ENCODE assay signal across 19 cellular contexts in the genomic region with DNA sequence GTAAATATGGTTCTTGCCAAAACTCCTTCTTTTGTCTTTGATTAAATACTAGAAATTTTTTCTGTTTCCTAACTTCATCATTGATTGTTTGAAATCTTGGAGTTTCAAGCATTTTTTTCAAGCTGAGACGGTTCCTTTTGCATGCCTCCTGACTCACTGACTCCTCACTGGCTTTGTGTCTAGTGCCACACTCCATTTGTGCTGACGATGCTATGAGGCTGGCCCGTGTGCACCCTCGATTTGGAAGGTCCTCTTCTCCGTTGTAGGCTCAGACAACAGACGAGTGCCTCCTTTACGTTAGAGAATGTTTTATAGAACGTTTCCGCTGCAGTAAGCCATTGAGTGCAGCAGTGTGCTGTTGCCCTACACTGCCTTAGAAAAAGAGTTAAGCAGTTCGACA. TPM values are rescaled to one million over a fixed set of nuclear protein-coding genes. Genes with fewer than 3 reads are reported as not detected.
DNase-seq lines count a peak whose midpoint lies in the region; ATAC-seq and TF ChIP-seq lines count a peak whose summit lies in the region.
"Had no signal": no experiment of that assay in that cellular context is flagged by ENCODE, and none has a peak within 500 bp of the region (broad histone marks: within the 10 kb centered on the region; RNA-seq: fewer than 3 reads in every experiment).

No MANE protein-coding gene starts in this region.

- H3K4me1 ChIP-seq in OCI-LY7 (ENCODE audit: insufficient read depth, low read length, poor library complexity, severe bottlenecking) = peaks cover 49% of the 10 kb centered on the region
- H3K4me1 ChIP-seq: breast epithelium had no signal

- H3K4me2 ChIP-seq in OCI-LY7 (ENCODE audit: low read length) = peak overlapping the region; percentile 77

- intact Hi-C loops in activated CD8-positive, alpha-beta T cell treated with anti-CD3 and anti-CD28 coated beads for 36 hours (cut with micrococcal nuclease) = no loop called here
- intact Hi-C loops in OCI-LY7 (cut with micrococcal nuclease; ENCODE audit: unreplicated experiment) = no loop called here

- no peak for ATAC-seq in activated CD8-positive, alpha-beta T cell treated with anti-CD3 and anti-CD28 coated beads, Interleukin-2, amount 10 ng/mL, durations not matched to agents 7 days and 5 days
- ATAC-seq in activated CD8-positive, alpha-beta T cell treated with anti-CD3 and anti-CD28 coated beads for 36 hours = no peak
- no peak for ATAC-seq in effector memory CD8-positive, alpha-beta T cell (replicated peaks)
- ATAC-seq in stimulated activated effector memory CD8-positive, alpha-beta T cell treated with anti-CD3 and anti-CD28 coated beads, Interleukin-12 subunit alpha, Interleukin-12 subunit beta, amount 100 ng/mL, for 72 hours = no peak
- no peak for ATAC-seq in stimulated activated naive CD8-positive, alpha-beta T cell treated with anti-CD3 and anti-CD28 coated beads, Interleukin-15, Interleukin-2, amounts not matched to agents 100 U/mL and 50 U/mL, for 24 hours
- ATAC-seq in HG02840 (IDR thresholded peaks at IDR 0.05; ENCODE audit: low FRiP score, unreplicated experiment) = no peak
- ATAC-seq: activated naive CD8-positive, alpha-beta T cell treated with anti-CD3 and anti-CD28 coated beads, Interleukin-2, amount 50 U/mL, for 24 hours had no signal

- POLR2A ChIA-PET in activated CD8-positive, alpha-beta T cell treated with anti-CD3 and anti-CD28 coated beads, Interleukin-2, amount 10 ng/mL, durations not matched to agents 7 days and 5 days (lab: Charles Lee) = interaction anchor here (8.0 kb wide), 1 partner anchor 12 kb away, joined by 101 read pairs; the partner anchor contains the start of gene CSGALNACT2
- POLR2A ChIA-PET in activated CD8-positive, alpha-beta T cell treated with anti-CD3 and anti-CD28 coated beads for 36 hours (lab: Charles Lee) = interaction anchor here (5.5 kb wide), 1 partner anchor 13 kb away, joined by 34 read pairs; the partner anchor contains the start of gene CSGALNACT2
- POLR2A ChIA-PET in OCI-LY7 (lab: Charles Lee) = no interaction called here

- no peaks in the 10 kb centered on the region for H3K9me2 ChIP-seq in OCI-LY7 (ENCODE audit: insufficient read depth, low read length)

- H2AFZ ChIP-seq in OCI-LY7 (ENCODE audit: low read length) = peak overlapping the region; percentile 54

- no peaks in the 10 kb centered on the region for H3K27me3 Mint-ChIP-seq in activated CD8-positive, alpha-beta T cell treated with anti-CD3 and anti-CD28 coated beads, Interleukin-2, amount 10 ng/mL, durations not matched to agents 7 days and 5 days (ENCODE audit: low read depth)
- no peaks in the 10 kb centered on the region for H3K27me3 Mint-ChIP-seq in activated CD8-positive, alpha-beta T cell treated with anti-CD3 and anti-CD28 coated beads for 36 hours
- no peaks in the 10 kb centered on the region for H3K27me3 Mint-ChIP-seq in effector memory CD8-positive, alpha-beta T cell
- H3K27me3 Mint-ChIP-seq: activated naive CD8-positive, alpha-beta T cell treated with anti-CD3 and anti-CD28 coated beads, Interleukin-2, amount 50 U/mL, for 24 hours; naive thymus-derived CD4-positive, alpha-beta T cell had no signal

- peaks cover 56% of the 10 kb centered on the region for H3K4me1 Mint-ChIP-seq in activated CD8-positive, alpha-beta T cell treated with anti-CD3 and anti-CD28 coated beads, Interleukin-2, amount 10 ng/mL, durations not matched to agents 7 days and 5 days (ENCODE audit: low read depth)
- H3K4me1 Mint-ChIP-seq in activated CD8-positive, alpha-beta T cell treated with anti-CD3 and anti-CD28 coated beads for 36 hours (ENCODE audit: low read depth) = peaks cover 27% of the 10 kb centered on the region
- peaks cover 19 to 23% of the 10 kb centered on the region in 2 donors for H3K4me1 Mint-ChIP-seq in effector memory CD8-positive, alpha-beta T cell (ENCODE audit: low read depth in 2 of 2)
- peaks cover 33% of the 10 kb centered on the region for H3K4me1 Mint-ChIP-seq in stimulated activated effector memory CD8-positive, alpha-beta T cell treated with anti-CD3 and anti-CD28 coated beads, Interleukin-12 subunit alpha, Interleukin-12 subunit beta, amount 100 ng/mL, for 72 hours

- no peak overlapping the region for H3K4me3 Mint-ChIP-seq in activated CD8-positive, alpha-beta T cell treated with anti-CD3 and anti-CD28 coated beads, Interleukin-2, amount 10 ng/mL, durations not matched to agents 7 days and 5 days
- H3K4me3 Mint-ChIP-seq in activated CD8-positive, alpha-beta T cell treated with anti-CD3 and anti-CD28 coated beads for 36 hours = no peak overlapping the region
- peak overlapping the region in 1 of 2 donors; percentile 53 for H3K4me3 Mint-ChIP-seq in effector memory CD8-positive, alpha-beta T cell
- peak overlapping the region; percentile 28 for H3K4me3 Mint-ChIP-seq in stimulated activated effector memory CD8-positive, alpha-beta T cell treated with anti-CD3 and anti-CD28 coated beads, Interleukin-12 subunit alpha, Interleukin-12 subunit beta, amount 100 ng/mL, for 72 hours
- H3K4me3 Mint-ChIP-seq: activated naive CD8-positive, alpha-beta T cell treated with anti-CD3 and anti-CD28 coated beads, Interleukin-2, amount 50 U/mL, for 24 hours had no signal

- no TSS peak for BruUV-seq in OCI-LY7 (replicated peaks; lab: Mats Ljungman, UMichigan)

- no peak for TF ChIP-seq CTCF in activated CD8-positive, alpha-beta T cell treated with anti-CD3 and anti-CD28 coated beads for 36 hours (IDR thresholded peaks at IDR 0.05)
- TF ChIP-seq CTCF in OCI-LY7 (conservative IDR thresholded peaks at IDR 0.05; ENCODE audit: low read length) = no peak

- no peaks in the 10 kb centered on the region for H3K9me3 ChIP-seq in OCI-LY7 (ENCODE audit: low read length)
- H3K9me3 ChIP-seq: breast epithelium had no signal

- H4K20me1 ChIP-seq in OCI-LY7 (ENCODE audit: insufficient read depth, low read length) = no peaks in the 10 kb centered on the region

- H3K4me3 ChIP-seq in OCI-LY7 (ENCODE audit: low read depth, low read length, poor library complexity, severe bottlenecking) = peak overlapping the region; percentile 49
- H3K4me3 ChIP-seq: breast epithelium, SK-N-MC had no signal

- H3K36me3 ChIP-seq in OCI-LY7 (ENCODE audit: insufficient read depth, low read length) = no peaks in the 10 kb centered on the region
- H3K36me3 ChIP-seq: breast epithelium had no signal

- peak overlapping the region; percentile 62 for H3K27ac ChIP-seq in OCI-LY7 (ENCODE audit: low read depth, low read length, poor library complexity, severe bottlenecking)
- H3K27ac ChIP-seq: breast epithelium, SK-N-MC had no signal

- peak overlapping the region; percentile 40 for H3K27ac Mint-ChIP-seq in activated CD8-positive, alpha-beta T cell treated with anti-CD3 and anti-CD28 coated beads, Interleukin-2, amount 10 ng/mL, durations not matched to agents 7 days and 5 days
- H3K27ac Mint-ChIP-seq in activated CD8-positive, alpha-beta T cell treated with anti-CD3 and anti-CD28 coated beads for 36 hours = no peak overlapping the region
- H3K27ac Mint-ChIP-seq in effector memory CD8-positive, alpha-beta T cell = peak overlapping the region; percentile 29 to 89
- H3K27ac Mint-ChIP-seq in stimulated activated effector memory CD8-positive, alpha-beta T cell treated with anti-CD3 and anti-CD28 coated beads, Interleukin-12 subunit alpha, Interleukin-12 subunit beta, amount 100 ng/mL, for 72 hours = peak overlapping the region; percentile 96
- H3K27ac Mint-ChIP-seq: activated naive CD8-positive, alpha-beta T cell treated with anti-CD3 and anti-CD28 coated beads, Interleukin-2, amount 50 U/mL, for 24 hours; progenitor cell of endocrine pancreas had no signal

- CTCF ChIA-PET in activated CD8-positive, alpha-beta T cell treated with anti-CD3 and anti-CD28 coated beads, Interleukin-2, amount 10 ng/mL, durations not matched to agents 7 days and 5 days (lab: Charles Lee) = interaction anchor here (1.2 kb wide), 1 partner anchor 78 kb away, joined by 4 read pairs; no protein-coding TSS in a partner anchor
- CTCF ChIA-PET in activated CD8-positive, alpha-beta T cell treated with anti-CD3 and anti-CD28 coated beads for 36 hours (lab: Charles Lee) = no interaction called here
- CTCF ChIA-PET in OCI-LY7 (lab: Charles Lee; ENCODE audit: unreplicated experiment) = no interaction called here

- H3K79me2 ChIP-seq in OCI-LY7 (ENCODE audit: insufficient read depth, low read depth, low read length) = no peaks in the 10 kb centered on the region

- no peaks in the 10 kb centered on the region for H3K36me3 Mint-ChIP-seq in activated CD8-positive, alpha-beta T cell treated with anti-CD3 and anti-CD28 coated beads, Interleukin-2, amount 10 ng/mL, durations not matched to agents 7 days and 5 days (ENCODE audit: low read depth)
- H3K36me3 Mint-ChIP-seq in activated CD8-positive, alpha-beta T cell treated with anti-CD3 and anti-CD28 coated beads for 36 hours (ENCODE audit: low read depth) = no peaks in the 10 kb centered on the region
- no peaks in the 10 kb centered on the region for H3K36me3 Mint-ChIP-seq in effector memory CD8-positive, alpha-beta T cell (ENCODE audit: insufficient read depth)
- no peaks in the 10 kb centered on the region for H3K36me3 Mint-ChIP-seq in stimulated activated effector memory CD8-positive, alpha-beta T cell treated with anti-CD3 and anti-CD28 coated beads, Interleukin-12 subunit alpha, Interleukin-12 subunit beta, amount 100 ng/mL, for 72 hours
- H3K36me3 Mint-ChIP-seq: naive thymus-derived CD4-positive, alpha-beta T cell had no signal

- DNase-seq in activated CD8-positive, alpha-beta T cell treated with anti-CD3 and anti-CD28 coated beads, Interleukin-2, amount 10 ng/mL, durations not matched to agents 7 days and 5 days = no peak
- DNase-seq in activated CD8-positive, alpha-beta T cell treated with anti-CD3 and anti-CD28 coated beads for 36 hours = no peak
- DNase-seq in OCI-LY7 (ENCODE audit: low spot score) = no peak
- no peak for DNase-seq in effector memory CD8-positive, alpha-beta T cell
- no peak for DNase-seq in stimulated activated effector memory CD8-positive, alpha-beta T cell treated with anti-CD3 and anti-CD28 coated beads, Interleukin-12 subunit alpha, Interleukin-12 subunit beta, amount 100 ng/mL, for 72 hours (ENCODE audit: low spot score in 2 of 2)
- no peak for DNase-seq in stimulated activated naive CD8-positive, alpha-beta T cell treated with anti-CD3 and anti-CD28 coated beads, Interleukin-15, Interleukin-2, amounts not matched to agents 100 U/mL and 50 U/mL, for 24 hours
- no peak for DNase-seq in DMS53 (lab: John Stamatoyannopoulos, UW)
- DNase-seq: activated CD4-positive, alpha-beta T cell treated with anti-CD3 and anti-CD28 coated beads for 4 hours; activated naive CD8-positive, alpha-beta T cell treated with anti-CD3 and anti-CD28 coated beads, Interleukin-2, amount 50 U/mL, for 24 hours; foreskin fibroblast; kidney glomerular epithelial cell; mesenchymal stem cell; NCI-H2029; NCI-H446 had no signal

- no peaks in the 10 kb centered on the region for H3K9me3 Mint-ChIP-seq in activated CD8-positive, alpha-beta T cell treated with anti-CD3 and anti-CD28 coated beads, Interleukin-2, amount 10 ng/mL, durations not matched to agents 7 days and 5 days (ENCODE audit: insufficient read depth)
- no peaks in the 10 kb centered on the region for H3K9me3 Mint-ChIP-seq in activated CD8-positive, alpha-beta T cell treated with anti-CD3 and anti-CD28 coated beads for 36 hours
- no peaks in the 10 kb centered on the region for H3K9me3 Mint-ChIP-seq in effector memory CD8-positive, alpha-beta T cell
- no peaks in the 10 kb centered on the region for H3K9me3 Mint-ChIP-seq in stimulated activated effector memory CD8-positive, alpha-beta T cell treated with anti-CD3 and anti-CD28 coated beads, Interleukin-12 subunit alpha, Interleukin-12 subunit beta, amount 100 ng/mL, for 72 hours
- H3K9me3 Mint-ChIP-seq: activated naive CD8-positive, alpha-beta T cell treated with anti-CD3 and anti-CD28 coated beads, Interleukin-2, amount 50 U/mL, for 24 hours; naive thymus-derived CD4-positive, alpha-beta T cell had no signal

RNA-seq across cellular contexts. Expression of gene CSGALNACT2, which starts 10.8 kb away (rescaled TPM):
- total RNA-seq in activated CD8-positive, alpha-beta T cell treated with anti-CD3 and anti-CD28 coated beads, Interleukin-2, amount 10 ng/mL, durations not matched to agents 7 days and 5 days = 10 to 100 TPM; 29.2 to 30.4 TPM
- total RNA-seq in activated CD8-positive, alpha-beta T cell treated with anti-CD3 and anti-CD28 coated beads for 36 hours = 10 to 100 TPM; 15.3 to 15.5 TPM
- total RNA-seq in OCI-LY7 (2014; rRNA removed; shearing (Covaris generic)) = 13.2 and 16.7 TPM in 2 replicates
- 33.6 and 38.8 TPM in 2 replicates for total RNA-seq in OCI-LY7 (2022)

RNA-seq across cellular contexts. Expression of gene RET, which starts 50.6 kb away (rescaled TPM):
- under 1 TPM; 0.13 to 0.34 TPM for total RNA-seq in activated CD8-positive, alpha-beta T cell treated with anti-CD3 and anti-CD28 coated beads, Interleukin-2, amount 10 ng/mL, durations not matched to agents 7 days and 5 days
- under 1 TPM; 0.13 to 0.47 TPM for total RNA-seq in activated CD8-positive, alpha-beta T cell treated with anti-CD3 and anti-CD28 coated beads for 36 hours
- total RNA-seq in OCI-LY7 (2014; rRNA removed; shearing (Covaris generic)) = 0.05 TPM in 1 of 2 replicates, not detected in the other
- total RNA-seq in OCI-LY7 (2022) = 0.06 TPM in 1 of 2 replicates, not detected in the other
